Comparison of ENCODE assay signal across 9 cellular contexts in genomic region chr3:28151608-28152228, GRCh38.
DNase-seq lines count a peak whose midpoint lies in the region; ATAC-seq lines count a peak whose summit lies in the region.
"Had no signal": no experiment of that assay in that cellular context is flagged by ENCODE, and none has a peak within 500 bp of the region (broad histone marks: within the 10 kb centered on the region; RNA-seq: fewer than 3 reads in every experiment).

No MANE protein-coding gene starts in this region.

- peak; percentile 3 to 17 (median 12) for DNase-seq in immature natural killer cell
- no peak for DNase-seq in NCI-H1417 (lab: John Stamatoyannopoulos, UW)
- no peak for DNase-seq in HuH-7 (ENCODE audit: low spot score)
- no peak for DNase-seq in activated effector memory CD4-positive, alpha-beta T cell treated with Interleukin-2 at 50 U/mL for 16 hours
- DNase-seq in central memory CD4-positive, alpha-beta T cell = no peak
- DNase-seq: occipital lobe had no signal

- H3K9me3 Mint-ChIP-seq in immature natural killer cell = peaks cover 0 to 2% (median under 1%) of the 10 kb centered on the region in 6 donors

- peak; percentile 74 for ATAC-seq in GM18499 (IDR thresholded peaks at IDR 0.05; ENCODE audit: insufficient read depth, unreplicated experiment)
- peak; percentile 94 for ATAC-seq in GM21447 (IDR thresholded peaks at IDR 0.05; ENCODE audit: unreplicated experiment)
- ATAC-seq in HG03442 (IDR thresholded peaks at IDR 0.05; ENCODE audit: unreplicated experiment) = peak; percentile 86

- H3K27ac Mint-ChIP-seq in immature natural killer cell = peak overlapping the region in 5 of 6 donors; percentile 30 to 65 (median 48)

- peaks cover 0 to 1% (median 0%) of the 10 kb centered on the region in 3 donors for H3K27me3 Mint-ChIP-seq in immature natural killer cell (ENCODE audit: low read depth in 3 of 3)

- peaks cover 14 to 18% of the 10 kb centered on the region in 2 donors for H3K4me1 Mint-ChIP-seq in immature natural killer cell

- H3K36me3 Mint-ChIP-seq in immature natural killer cell = no peaks in the 10 kb centered on the region

- H3K4me3 Mint-ChIP-seq in immature natural killer cell = peak overlapping the region; percentile 51 to 70 (median 66)

Comparison
In these comparisons a context has a peak if more than half of its experiments do, and no peak if none do; other contexts are left out.
1. DNase-seq: peak in immature natural killer cell (3 of 3); none in NCI-H1417 (0 of 3), HuH-7 (single experiment), activated effector memory CD4-positive, alpha-beta T cell treated with Interleukin-2 at 50 U/mL for 16 hours (single experiment) and central memory CD4-positive, alpha-beta T cell (single experiment).
2. Peak in every context shown above with its lines, with median percentiles within 50 percentile points of each other: ATAC-seq.